In the genomic region with DNA sequence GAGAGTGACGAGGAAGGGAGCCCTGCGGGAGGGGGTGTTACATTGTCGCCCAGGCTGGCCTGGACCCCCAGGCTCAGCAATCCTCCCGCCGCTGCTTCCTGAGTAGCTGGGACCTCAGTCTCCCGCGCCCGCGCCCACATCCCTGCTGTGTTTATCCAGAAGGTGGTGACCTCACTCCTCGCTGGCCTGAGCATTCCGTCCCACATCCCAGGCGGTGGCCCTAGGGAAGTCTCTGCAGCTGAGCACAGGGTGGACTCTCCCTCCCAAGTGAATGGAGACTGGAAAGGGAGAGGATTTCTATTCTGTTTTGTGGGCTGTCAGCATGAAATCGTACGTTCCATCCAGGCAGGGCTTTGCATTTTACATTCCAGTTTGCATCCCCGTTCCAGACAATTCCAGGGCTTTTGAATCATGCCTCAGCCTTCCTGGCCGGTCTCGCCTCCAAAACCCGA, we compare ENCODE assay signal across 8 cellular contexts. TPM values are rescaled to one million over a fixed set of nuclear protein-coding genes. Genes with fewer than 3 reads are reported as not detected.
DNase-seq lines count a peak whose midpoint lies in the region; ATAC-seq and TF ChIP-seq lines count a peak whose summit lies in the region.

No MANE protein-coding gene starts in this region.

- peak overlapping the region; percentile 98 for H3K4me3 Mint-ChIP-seq in T-helper 1 cell treated with Interleukin-12 subunit alpha and Interleukin-12 subunit beta and Interleukin-4 antibody, amounts not matched to agents 30 μg/mL and 1 μg/mL, for 36 hours
- H3K4me3 Mint-ChIP-seq in endothelial cell (ENCODE audit: unreplicated experiment): peak overlapping the region; percentile 93

- peaks cover 19% of the 10 kb centered on the region for H3K4me1 Mint-ChIP-seq in T-helper 1 cell treated with Interleukin-12 subunit alpha and Interleukin-12 subunit beta and Interleukin-4 antibody, amounts not matched to agents 30 μg/mL and 1 μg/mL, for 36 hours (ENCODE audit: low read depth)
- peaks cover 9% of the 10 kb centered on the region for H3K4me1 Mint-ChIP-seq in endothelial cell (ENCODE audit: unreplicated experiment)

- no peaks in the 10 kb centered on the region for H3K36me3 ChIP-seq in mucosa of stomach (ENCODE audit: control insufficient read depth, insufficient read depth, low read length)

- peaks cover 15% of the 10 kb centered on the region for H3K4me1 ChIP-seq in mucosa of stomach (ENCODE audit: control insufficient read depth, insufficient read depth, low read length)

- DNase-seq in T-helper 1 cell (no peak), RKO (ENCODE audit: low spot score) (peak; percentile 83), endothelial cell (ENCODE audit: low spot score) (peak; percentile 49), NCI-H1105 treated with DMSO at 0.1 percent for 48 hours (lab: John Stamatoyannopoulos, UW) (no peak), RPMI8226 (no peak)

- no peaks in the 10 kb centered on the region for H3K27me3 Mint-ChIP-seq in T-helper 1 cell treated with Interleukin-12 subunit alpha and Interleukin-12 subunit beta and Interleukin-4 antibody, amounts not matched to agents 30 μg/mL and 1 μg/mL, for 36 hours (ENCODE audit: low read depth)
- peaks cover 10% of the 10 kb centered on the region for H3K27me3 Mint-ChIP-seq in endothelial cell (ENCODE audit: unreplicated experiment)

- peak overlapping the region; percentile 93 for H3K27ac Mint-ChIP-seq in T-helper 1 cell treated with Interleukin-12 subunit alpha and Interleukin-12 subunit beta and Interleukin-4 antibody, amounts not matched to agents 30 μg/mL and 1 μg/mL, for 36 hours
- peak overlapping the region; percentile 91 for H3K27ac Mint-ChIP-seq in endothelial cell (ENCODE audit: unreplicated experiment)

- ATAC-seq in GM18502 (IDR thresholded peaks at IDR 0.05; ENCODE audit: poor library complexity, unreplicated experiment): no peak

- H3K9me3 ChIP-seq in mucosa of stomach (ENCODE audit: control insufficient read depth, low read length): no peaks in the 10 kb centered on the region

- no peaks in the 10 kb centered on the region for H3K27me3 ChIP-seq in mucosa of stomach (ENCODE audit: control insufficient read depth, insufficient read depth, low read length)

- H3K36me3 Mint-ChIP-seq in T-helper 1 cell treated with Interleukin-12 subunit alpha and Interleukin-12 subunit beta and Interleukin-4 antibody, amounts not matched to agents 30 μg/mL and 1 μg/mL, for 36 hours (ENCODE audit: low read depth): peaks cover 38% of the 10 kb centered on the region
- peaks cover 15% of the 10 kb centered on the region for H3K36me3 Mint-ChIP-seq in endothelial cell (ENCODE audit: low read depth, unreplicated experiment)

- peaks cover 33% of the 10 kb centered on the region for H3K9me3 Mint-ChIP-seq in T-helper 1 cell treated with Interleukin-12 subunit alpha and Interleukin-12 subunit beta and Interleukin-4 antibody, amounts not matched to agents 30 μg/mL and 1 μg/mL, for 36 hours
- H3K9me3 Mint-ChIP-seq in endothelial cell (ENCODE audit: unreplicated experiment): no peaks in the 10 kb centered on the region

- H3K4me3 ChIP-seq in mucosa of stomach (ENCODE audit: low read length): peak overlapping the region; percentile 89

- H3K9ac ChIP-seq in mucosa of stomach (ENCODE audit: low read length): peak overlapping the region; percentile 58

- no peak for TF ChIP-seq CTCF in endothelial cell (IDR thresholded peaks at IDR 0.05; ENCODE audit: unreplicated experiment)

RNA-seq across cellular contexts. Expression of a gene that starts 0.4 kb away (rescaled TPM):
- 17.8 TPM for total RNA-seq in endothelial cell (ENCODE audit: unreplicated experiment)

RNA-seq across cellular contexts. Expression of a gene that starts 29.0 kb away (rescaled TPM):
- 8.6 TPM for total RNA-seq in endothelial cell (ENCODE audit: unreplicated experiment)

RNA-seq across cellular contexts. Expression of a gene that starts 37.2 kb away (rescaled TPM):
- 21.9 TPM for total RNA-seq in endothelial cell (ENCODE audit: unreplicated experiment)

Comparison
In these comparisons a context has a peak if more than half of its experiments do, and no peak if none do; other contexts are left out.
1. DNase-seq: peak in RKO (single experiment) and endothelial cell (single experiment); none in T-helper 1 cell (0 of 5), NCI-H1105 treated with DMSO at 0.1 percent for 48 hours (single experiment) and RPMI8226 (single experiment).